10 cellular contexts compared by ENCODE assay signal in the genomic region with DNA sequence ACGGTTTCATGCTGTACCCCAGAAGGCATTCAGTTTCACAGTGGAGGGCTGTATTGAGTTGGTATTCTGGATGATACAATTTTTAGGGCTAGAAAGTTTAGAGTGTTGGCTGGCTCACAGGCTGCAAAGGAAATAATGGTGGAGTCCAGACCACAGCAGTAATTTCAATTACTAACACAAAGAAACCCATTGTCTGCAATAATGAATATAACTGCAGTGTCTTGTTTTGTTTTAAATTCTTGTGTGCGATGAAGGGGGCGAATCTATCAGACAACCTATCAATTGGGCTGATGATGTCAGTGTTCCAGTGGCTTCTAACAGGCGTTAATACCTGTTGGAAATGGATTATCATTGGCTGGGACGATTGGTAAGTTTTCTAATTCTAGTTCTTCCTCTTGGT. TPM values are rescaled to one million over a fixed set of nuclear protein-coding genes. Genes with fewer than 3 reads are reported as not detected.
A peak's percentile ranks its signal among the peaks of the same experiment; 100 is the strongest.
DNase-seq lines count a peak whose midpoint lies in the region; ATAC-seq, FAIRE-seq and TF ChIP-seq lines count a peak whose summit lies in the region.
"Had no signal": no experiment of that assay in that cellular context is flagged by ENCODE, and none has a peak within 500 bp of the region (broad histone marks: within the 10 kb centered on the region; RNA-seq: fewer than 3 reads in every experiment).

No MANE protein-coding gene starts in this region.

- DNase-seq in activated CD4-positive, alpha-beta T cell treated with anti-CD3 and anti-CD28 coated beads for 36 hours = no peak
- no peak for DNase-seq in activated CD4-positive, alpha-beta T cell treated with anti-CD3 and anti-CD28 coated beads, Interleukin-2, amount 50 U/mL, for 4 hours
- no peak for DNase-seq in activated naive CD8-positive, alpha-beta T cell treated with anti-CD3 and anti-CD28 coated beads for 36 hours
- DNase-seq in kidney (no peak), RWPE1 (ENCODE audit: low spot score) (no peak), T1000 (lab: John Stamatoyannopoulos, UW) (no peak)

- H3K27ac Mint-ChIP-seq in activated CD4-positive, alpha-beta T cell treated with anti-CD3 and anti-CD28 coated beads for 36 hours = peak overlapping the region; percentile 96
- no peak overlapping the region for H3K27ac Mint-ChIP-seq in activated naive CD8-positive, alpha-beta T cell treated with anti-CD3 and anti-CD28 coated beads for 36 hours

- H3K9ac ChIP-seq in kidney (ENCODE audit: low read length in 2 of 2) (peak overlapping the region in 1 of 2 donors; percentile 100), subcutaneous abdominal adipose tissue (ENCODE audit: low read length in 5 of 5) (peak overlapping the region in 2 of 5 donors; percentile 97 to 99)

- H3K36me3 ChIP-seq in kidney (ENCODE audit: control insufficient read depth in 1 of 2, insufficient read depth in 2 of 2, low read length in 2 of 2) = peaks cover 0 to 4% of the 10 kb centered on the region in 2 donors
- H3K36me3 ChIP-seq in subcutaneous abdominal adipose tissue (ENCODE audit: control insufficient read depth in 5 of 5, insufficient read depth in 5 of 5, low read length in 5 of 5) = peaks cover 0 to 5% (median 0%) of the 10 kb centered on the region in 5 donors

- no peaks in the 10 kb centered on the region for H3K27me3 ChIP-seq in subcutaneous abdominal adipose tissue (ENCODE audit: control insufficient read depth in 5 of 5, insufficient read depth in 4 of 5, low read length in 5 of 5)

- H3K4me1 Mint-ChIP-seq in activated CD4-positive, alpha-beta T cell treated with anti-CD3 and anti-CD28 coated beads for 36 hours = peaks cover 49% of the 10 kb centered on the region
- H3K4me1 Mint-ChIP-seq in activated naive CD8-positive, alpha-beta T cell treated with anti-CD3 and anti-CD28 coated beads for 36 hours = peaks cover 43% of the 10 kb centered on the region

- no peaks in the 10 kb centered on the region for H3K9me3 ChIP-seq in kidney (ENCODE audit: control insufficient read depth in 1 of 2, low read length in 2 of 2)
- H3K9me3 ChIP-seq in subcutaneous abdominal adipose tissue (ENCODE audit: control insufficient read depth in 5 of 5, low read length in 5 of 5) = no peaks in the 10 kb centered on the region

- H3K4me1 ChIP-seq in kidney (ENCODE audit: control insufficient read depth in 1 of 2, insufficient read depth in 1 of 2, low read depth in 1 of 2, low read length in 2 of 2) (peaks cover 14 to 17% of the 10 kb centered on the region in 2 donors), subcutaneous abdominal adipose tissue (ENCODE audit: control insufficient read depth in 5 of 5, insufficient read depth in 5 of 5, low read length in 5 of 5) (peaks cover 5 to 56% (median 47%) of the 10 kb centered on the region in 5 donors)

- no peak for ATAC-seq in activated CD4-positive, alpha-beta T cell treated with anti-CD3 and anti-CD28 coated beads for 36 hours
- ATAC-seq in GM19463 (IDR thresholded peaks at IDR 0.05; ENCODE audit: unreplicated experiment) = no peak

- H3K4me3 ChIP-seq in kidney (ENCODE audit: low read length in 2 of 2) (peak overlapping the region; percentile 87 to 96), subcutaneous abdominal adipose tissue (ENCODE audit: low read depth in 1 of 5, low read length in 5 of 5) (peak overlapping the region in 3 of 5 donors; percentile 76 to 94 (median 90))

- H3K9me3 Mint-ChIP-seq in activated CD4-positive, alpha-beta T cell treated with anti-CD3 and anti-CD28 coated beads for 36 hours (ENCODE audit: low read depth) = no peaks in the 10 kb centered on the region
- H3K9me3 Mint-ChIP-seq in activated naive CD8-positive, alpha-beta T cell treated with anti-CD3 and anti-CD28 coated beads for 36 hours = no peaks in the 10 kb centered on the region

- TF ChIP-seq CTCF in kidney (IDR thresholded peaks at IDR 0.05; ENCODE audit: borderline replicate concordance, extremely low read depth, insufficient read depth) (no peak), RWPE1 (conservative IDR thresholded peaks at IDR 0.05; ENCODE audit: low read depth) (no peak)

- CTCF ChIA-PET in activated CD4-positive, alpha-beta T cell treated with anti-CD3 and anti-CD28 coated beads for 36 hours (lab: Charles Lee) = interaction anchor here (0.7 to 1.6 kb wide), 6 partner anchors 21 to 73 kb away, joined by 4 to 6 read pairs (median 4); a partner anchor contains a TSS
- CTCF ChIA-PET in RWPE1 (lab: Yijun Ruan, JAX) = no interaction called here

- peaks cover 16% of the 10 kb centered on the region for H3K36me3 Mint-ChIP-seq in activated CD4-positive, alpha-beta T cell treated with anti-CD3 and anti-CD28 coated beads for 36 hours (ENCODE audit: low read depth)
- H3K36me3 Mint-ChIP-seq in activated naive CD8-positive, alpha-beta T cell treated with anti-CD3 and anti-CD28 coated beads for 36 hours = peaks cover 12% of the 10 kb centered on the region

- intact Hi-C loops in activated CD4-positive, alpha-beta T cell treated with anti-CD3 and anti-CD28 coated beads for 36 hours (cut with DNase I, micrococcal nuclease) = loop anchor here (5.0 kb wide), 2 partner anchors 125 to 795 kb away; no protein-coding TSS in a partner anchor
- intact Hi-C loops in kidney (cut with DNase I) = no loop called here

- peak overlapping the region; percentile 96 for H3K4me3 Mint-ChIP-seq in activated CD4-positive, alpha-beta T cell treated with anti-CD3 and anti-CD28 coated beads for 36 hours
- H3K4me3 Mint-ChIP-seq in activated naive CD8-positive, alpha-beta T cell treated with anti-CD3 and anti-CD28 coated beads for 36 hours = peak overlapping the region; percentile 86

- H3K27ac ChIP-seq in kidney (ENCODE audit: low read depth in 2 of 2, low read length in 2 of 2) (no peak overlapping the region), subcutaneous abdominal adipose tissue (ENCODE audit: low read depth, low read length) (peak overlapping the region; percentile 96), RWPE1 (no peak overlapping the region)

- no peak for FAIRE-seq in kidney (lab: Jason Lieb, UNC)
- FAIRE-seq: A204.1 had no signal

- H3K27me3 Mint-ChIP-seq in activated CD4-positive, alpha-beta T cell treated with anti-CD3 and anti-CD28 coated beads for 36 hours = no peaks in the 10 kb centered on the region
- H3K27me3 Mint-ChIP-seq in activated naive CD8-positive, alpha-beta T cell treated with anti-CD3 and anti-CD28 coated beads for 36 hours = no peaks in the 10 kb centered on the region

- POLR2A ChIA-PET in activated CD4-positive, alpha-beta T cell treated with anti-CD3 and anti-CD28 coated beads for 36 hours (lab: Charles Lee) = interaction anchor here (0.5 to 0.6 kb wide), 2 partner anchors 44 to 205 kb away, joined by 3 to 6 read pairs; a partner anchor contains a TSS
- POLR2A ChIA-PET in RWPE1 (lab: Yijun Ruan, JAX; ENCODE audit: low non-redundant PET) = no interaction called here

RNA-seq across cellular contexts. Expression of a gene that starts 1.5 kb away (rescaled TPM):
- total RNA-seq in activated CD4-positive, alpha-beta T cell treated with anti-CD3 and anti-CD28 coated beads for 36 hours = 10 to 100 TPM; 15.7 to 19.8 TPM
- 10 to 100 TPM; 18.1 to 18.8 TPM for total RNA-seq in activated naive CD8-positive, alpha-beta T cell treated with anti-CD3 and anti-CD28 coated beads for 36 hours
- total RNA-seq in kidney = 23.6 TPM
- polyA plus RNA-seq in kidney (ENCODE audit: insufficient read depth, low read depth, low replicate concordance) = 9.0 TPM

RNA-seq across cellular contexts. Expression of a gene that starts 43.8 kb away (rescaled TPM):
- total RNA-seq in activated CD4-positive, alpha-beta T cell treated with anti-CD3 and anti-CD28 coated beads for 36 hours = 10 to 100 TPM; 29.7 to 41.0 TPM
- 10 to 100 TPM; 56.1 to 61.1 TPM for total RNA-seq in activated naive CD8-positive, alpha-beta T cell treated with anti-CD3 and anti-CD28 coated beads for 36 hours
- total RNA-seq in kidney = 45.1 TPM
- 55.8 TPM for polyA plus RNA-seq in kidney (ENCODE audit: insufficient read depth, low read depth, low replicate concordance)

RNA-seq across cellular contexts. Expression of a gene that starts 46.6 kb away (rescaled TPM):
- under 1 TPM; 0.07 to 0.14 TPM for total RNA-seq in activated CD4-positive, alpha-beta T cell treated with anti-CD3 and anti-CD28 coated beads for 36 hours
- total RNA-seq in activated naive CD8-positive, alpha-beta T cell treated with anti-CD3 and anti-CD28 coated beads for 36 hours = not detected
- total RNA-seq in kidney = 2.0 TPM
- polyA plus RNA-seq in kidney (ENCODE audit: insufficient read depth, low read depth, low replicate concordance) = 0.86 TPM
- total RNA-seq: LHCN-M2 had no signal

RNA-seq across cellular contexts. Expression of a gene that starts 56.5 kb away (rescaled TPM):
- 10 to 100 TPM; 21.5 to 25.2 TPM for total RNA-seq in activated CD4-positive, alpha-beta T cell treated with anti-CD3 and anti-CD28 coated beads for 36 hours
- total RNA-seq in activated naive CD8-positive, alpha-beta T cell treated with anti-CD3 and anti-CD28 coated beads for 36 hours = 10 to 100 TPM; 15.3 to 17.1 TPM
- 40.3 TPM for total RNA-seq in kidney
- 172 TPM for polyA plus RNA-seq in kidney (ENCODE audit: insufficient read depth, low read depth, low replicate concordance)
